Comparison of ENCODE assay signal across 14 cellular contexts in genomic region chr22:48369789-48370507, GRCh38.
DNase-seq lines count a peak whose midpoint lies in the region; ATAC-seq, FAIRE-seq and TF ChIP-seq lines count a peak whose summit lies in the region.
"Had no signal": no experiment of that assay in that cellular context is flagged by ENCODE, and none has a peak within 500 bp of the region (broad histone marks: within the 10 kb centered on the region; RNA-seq: fewer than 3 reads in every experiment).

No MANE protein-coding gene starts in this region.

- H3K36me3 ChIP-seq in HUES48 (ENCODE audit: control insufficient read depth, insufficient read depth, low read length) (no peaks in the 10 kb centered on the region), tibial nerve (no peaks in the 10 kb centered on the region)
- H3K36me3 ChIP-seq: pancreas had no signal

- H3K9me3 ChIP-seq in HUES48 (ENCODE audit: control insufficient read depth, insufficient read depth, low read length) (no peaks in the 10 kb centered on the region), tibial nerve (no peaks in the 10 kb centered on the region)
- H3K9me3 ChIP-seq: pancreas, testis had no signal

- TF ChIP-seq POLR2A in tibial nerve (IDR thresholded peaks at IDR 0.05): no peak

- TF ChIP-seq CTCF in C4-2B (conservative IDR thresholded peaks at IDR 0.05): no peak
- TF ChIP-seq CTCF in tibial nerve (IDR thresholded peaks at IDR 0.05): no peak
- TF ChIP-seq CTCF in D721Med (IDR thresholded peaks at IDR 0.05; ENCODE audit: insufficient read depth, missing control alignments): no peak

- peak; percentile 42 for DNase-seq in ecto neural progenitor cell (ENCODE audit: low spot score)
- peak; percentile 82 for DNase-seq in mucosa of gallbladder (ENCODE audit: low spot score)
- no peak for DNase-seq in GM19239 (ENCODE audit: insufficient read length, low spot score)
- no peak for DNase-seq in tibial nerve (ENCODE audit: low spot score in 2 of 2)
- no peak for DNase-seq in D721Med (ENCODE audit: insufficient read length, low spot score)
- DNase-seq: activated CD4-positive, alpha-beta T cell treated with anti-CD3 and anti-CD28 coated beads, Interleukin-2, amount 10 ng/mL, durations not matched to agents 24 days and 14 days; amygdala; mesenchymal stem cell; pancreas; testis had no signal

- no peaks in the 10 kb centered on the region for H3K27me3 ChIP-seq in HUES48 (ENCODE audit: control insufficient read depth, insufficient read depth, low read length)
- no peaks in the 10 kb centered on the region for H3K27me3 ChIP-seq in tibial nerve
- H3K27me3 ChIP-seq: pancreas, testis had no signal

- no peak for FAIRE-seq in GM19239 (lab: Jason Lieb, UNC)
- no peak for FAIRE-seq in D721Med (lab: Jason Lieb, UNC)
- FAIRE-seq: colon, pancreas had no signal

- ATAC-seq in HG03521 (IDR thresholded peaks at IDR 0.05; ENCODE audit: unreplicated experiment): no peak

- 32 to 37% methylated on average over 15 to 17 of the region's 17 CpGs for WGBS in tibial nerve, 2 donors

- H3K4me3 ChIP-seq in HUES48 (ENCODE audit: low read depth, low read length): 0 out of 2 replicates have a peak overlapping the region, but pooled peaks have one; percentile 14
- H3K4me3 ChIP-seq in tibial nerve: no peak overlapping the region
- H3K4me3 ChIP-seq: pancreas, testis had no signal

- H3K9ac ChIP-seq in HUES48 (ENCODE audit: low read depth, low read length): no peak overlapping the region

- H3K27ac ChIP-seq in C4-2B (peak overlapping the region; percentile 36), HUES48 (ENCODE audit: low read depth, low read length) (peak overlapping the region; percentile 82), tibial nerve (no peak overlapping the region)
- H3K27ac ChIP-seq: pancreas, testis had no signal

- H3K4me1 ChIP-seq in HUES48 (ENCODE audit: control insufficient read depth, insufficient read depth, low read length): peaks cover 37% of the 10 kb centered on the region
- peaks cover 0 to 6% (median 3%) of the 10 kb centered on the region in 4 donors for H3K4me1 ChIP-seq in tibial nerve
- H3K4me1 ChIP-seq: pancreas had no signal

- no peak for TF ChIP-seq EP300 in tibial nerve (IDR thresholded peaks at IDR 0.05)

Comparison
In these comparisons a context has a peak if more than half of its experiments do, and no peak if none do; other contexts are left out.
1. H3K27ac ChIP-seq: peak in C4-2B (single experiment) and HUES48 (single experiment); none in tibial nerve (0 of 4).
2. DNase-seq: peak in ecto neural progenitor cell (single experiment) and mucosa of gallbladder (single experiment); none in GM19239 (single experiment), tibial nerve (0 of 2) and D721Med (single experiment).